ENCODE assay signal across 4 cellular contexts in the genomic region with DNA sequence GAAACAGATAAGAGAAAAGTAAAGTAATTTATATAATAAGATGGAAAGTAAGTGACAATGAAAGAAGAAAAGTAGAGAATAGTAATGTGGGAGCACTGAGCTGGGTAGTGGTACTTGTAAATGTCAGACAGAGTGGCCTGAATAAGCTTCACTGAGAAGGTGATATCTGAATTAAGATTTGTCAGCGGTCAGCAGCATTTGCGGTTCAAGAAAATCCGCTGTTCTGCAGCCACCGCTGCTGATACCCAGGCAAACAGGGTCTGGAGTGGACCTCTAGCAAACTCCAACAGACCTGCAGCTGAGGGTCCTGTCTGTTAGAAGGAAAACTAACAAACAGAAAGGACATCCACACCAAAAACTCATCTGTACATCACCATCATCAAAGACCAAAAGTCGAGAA. TPM values are rescaled to one million over a fixed set of nuclear protein-coding genes. Genes with fewer than 3 reads are reported as not detected.
"Had no signal": no experiment of that assay in that cellular context is flagged by ENCODE, and none has a peak within 500 bp of the region (broad histone marks: within the 10 kb centered on the region; RNA-seq: fewer than 3 reads in every experiment).

No MANE protein-coding gene starts in this region.

RNA-seq across cellular contexts. Expression of gene TTC39A, which starts 55.9 kb away (rescaled TPM):
- total RNA-seq: activated naive CD4-positive, alpha-beta T cell treated with anti-CD3 and anti-CD28 coated beads for 36 hours; activated naive CD8-positive, alpha-beta T cell treated with anti-CD3 and anti-CD28 coated beads for 36 hours; activated T-helper 1 cell treated with anti-CD3 and anti-CD28 coated beads, Interleukin-12 subunit alpha, Interleukin-12 subunit beta, Interleukin-2, Interleukin-4 antibody, amounts not matched to agents 30 ng/mL and 10 ng/mL and 1 ng/mL, durations not matched to agents 14 hours and 24 hours and 36 hours; T-helper 2 cell treated with Interferon-gamma antibody and Interleukin-4, amounts not matched to agents 100 ng/mL and 5 ng/mL, for 36 hours had no signal
